ENCODE assay signal across 9 cellular contexts in the genomic region with DNA sequence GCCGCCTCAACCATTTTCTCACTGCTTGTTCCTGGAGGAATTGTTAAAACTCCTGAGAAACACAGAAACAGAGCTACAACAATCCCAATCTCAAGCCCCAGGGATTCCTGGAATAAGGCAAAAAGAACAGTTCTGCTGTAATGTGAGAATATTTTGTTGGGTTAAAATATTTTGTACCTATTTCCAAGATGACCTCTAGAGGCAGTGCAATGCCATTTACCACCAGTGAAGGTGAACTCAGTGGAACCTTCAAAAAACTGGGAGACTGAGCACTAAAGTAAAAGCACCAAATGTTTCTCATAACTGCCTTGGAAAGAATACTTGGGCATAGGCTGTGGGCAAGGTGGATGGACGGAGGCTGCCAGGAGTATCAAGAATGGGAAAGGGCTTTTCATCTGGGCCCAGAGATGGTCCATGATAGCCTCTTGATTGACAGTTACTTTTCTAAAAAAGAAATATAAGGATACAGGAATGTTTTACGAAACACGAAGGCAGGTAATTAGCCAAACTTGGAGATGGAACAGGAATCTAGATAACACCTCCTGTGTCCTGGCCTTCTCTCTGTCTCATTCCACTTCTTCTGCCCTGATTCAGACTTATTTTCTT.
DNase-seq lines count a peak whose midpoint lies in the region; ATAC-seq and TF ChIP-seq lines count a peak whose summit lies in the region.
"Had no signal": no experiment of that assay in that cellular context is flagged by ENCODE, and none has a peak within 500 bp of the region (broad histone marks: within the 10 kb centered on the region; RNA-seq: fewer than 3 reads in every experiment).

No MANE protein-coding gene starts in this region.

- no peak overlapping the region for H2AFZ ChIP-seq in trophoblast cell (ENCODE audit: insufficient read depth, low read length, poor library complexity)

- no peak overlapping the region for H4K12ac ChIP-seq in trophoblast cell (ENCODE audit: low read depth, low read length)

- no peaks in the 10 kb centered on the region for H3K27me3 ChIP-seq in trophoblast cell (ENCODE audit: insufficient read depth, low read length)
- no peaks in the 10 kb centered on the region for H3K27me3 ChIP-seq in aorta (ENCODE audit: control insufficient read depth in 1 of 2, insufficient read depth in 2 of 2, low read length in 1 of 2)

- no peak overlapping the region for H3K18ac ChIP-seq in trophoblast cell (ENCODE audit: low read length)

- H2BK5ac ChIP-seq in trophoblast cell (ENCODE audit: low read depth, low read length, poor library complexity): no peak overlapping the region

- H4K8ac ChIP-seq in trophoblast cell (ENCODE audit: low read depth, low read length): no peak overlapping the region

- no peak overlapping the region for H2BK120ac ChIP-seq in trophoblast cell (ENCODE audit: insufficient read depth, low read length, poor library complexity)

- H3K14ac ChIP-seq in trophoblast cell (ENCODE audit: low read length): no peak overlapping the region

- H4K91ac ChIP-seq in trophoblast cell (ENCODE audit: low read depth, low read length): no peak overlapping the region

- H3K4me3 ChIP-seq in astrocyte of the spinal cord (ENCODE audit: low read depth, low read length): no peak overlapping the region
- H3K4me3 ChIP-seq in trophoblast cell (ENCODE audit: low read depth, low read length): no peak overlapping the region
- H3K4me3 ChIP-seq in aorta (ENCODE audit: low read length in 2 of 2): no peak overlapping the region

- ATAC-seq in GM19324 (IDR thresholded peaks at IDR 0.05; ENCODE audit: low FRiP score, unreplicated experiment) (no peak), aorta (ENCODE audit: low FRiP score) (no peak)

- no peak overlapping the region for H3K4ac ChIP-seq in trophoblast cell (ENCODE audit: low read depth, low read length)

- no peak overlapping the region for H2AK5ac ChIP-seq in trophoblast cell (ENCODE audit: low read length)

- no peaks in the 10 kb centered on the region for H3K79me2 ChIP-seq in trophoblast cell (ENCODE audit: control insufficient read depth, insufficient read depth, low read length, poor library complexity)

- H3K79me1 ChIP-seq in trophoblast cell (ENCODE audit: low read length): no peaks in the 10 kb centered on the region

- peak; percentile 2 for DNase-seq in HuH-7.5 (ENCODE audit: low spot score)
- no peak for DNase-seq in astrocyte of the spinal cord (ENCODE audit: low read depth, low spot score)
- peak; percentile 35 to 44 for DNase-seq in lung microvascular endothelial cell (ENCODE audit: low read depth in 2 of 2)
- no peak for DNase-seq in trophoblast cell
- DNase-seq in aorta: no peak
- no peak for DNase-seq in NCI-H226
- DNase-seq: hippocampal formation had no signal

- TF ChIP-seq CTCF in C4-2B (conservative IDR thresholded peaks at IDR 0.05): peak; percentile 81
- peak; percentile 58 for TF ChIP-seq CTCF in astrocyte of the spinal cord (IDR thresholded peaks at IDR 0.05; ENCODE audit: low read depth, low read length)

- H3K4me2 ChIP-seq in trophoblast cell (ENCODE audit: low read length): no peak overlapping the region

- H3K27ac ChIP-seq in C4-2B (no peak overlapping the region), trophoblast cell (ENCODE audit: low read depth, low read length) (no peak overlapping the region), aorta (ENCODE audit: low read depth in 1 of 2, low read length in 2 of 2) (no peak overlapping the region)

- in situ Hi-C loops in astrocyte of the spinal cord (cut with HindIII; ENCODE audit: low sequenced_read_pairs): no loop called here

- no peak overlapping the region for H2BK12ac ChIP-seq in trophoblast cell (ENCODE audit: low read length)

- no CpG with 5 or more reads among the region's 4 CpGs for WGBS in trophoblast cell (ENCODE audit: extremely low coverage, insufficient coverage, insufficient read length)
- WGBS in aorta, 2 donors: 88 to 92% methylated on average over 4 of the region's 4 CpGs

- H3K36me3 ChIP-seq in trophoblast cell (ENCODE audit: control insufficient read depth in 1 of 2, insufficient read depth in 2 of 2, low read length in 2 of 2) (no peaks in the 10 kb centered on the region), aorta (ENCODE audit: control insufficient read depth in 1 of 2, insufficient read depth in 2 of 2, low read length in 1 of 2) (no peaks in the 10 kb centered on the region)

- no peak overlapping the region for H3K23ac ChIP-seq in trophoblast cell (ENCODE audit: low read length)

- H3K9ac ChIP-seq in trophoblast cell (ENCODE audit: low read length): no peak overlapping the region

- intact Hi-C loops in aorta (cut with DNase I): loop anchor here (10.0 kb wide), 2 partner anchors 329 to 339 kb away; a partner anchor contains a TSS

- H3K9me3 ChIP-seq in trophoblast cell (ENCODE audit: insufficient read depth, low read depth, low read length) (no peaks in the 10 kb centered on the region), aorta (ENCODE audit: control insufficient read depth, low read length) (no peaks in the 10 kb centered on the region)

- no peaks in the 10 kb centered on the region for H3K4me1 ChIP-seq in trophoblast cell (ENCODE audit: control insufficient read depth in 1 of 2, insufficient read depth in 2 of 2, low read length in 2 of 2)
- H3K4me1 ChIP-seq in aorta (ENCODE audit: control insufficient read depth in 1 of 2, insufficient read depth in 2 of 2, low read length in 2 of 2): no peaks in the 10 kb centered on the region

Comparison
In these comparisons a context has a peak if more than half of its experiments do, and no peak if none do; other contexts are left out.
1. DNase-seq: peak in HuH-7.5 (single experiment) and lung microvascular endothelial cell (2 of 2); none in astrocyte of the spinal cord (single experiment), trophoblast cell (0 of 2), aorta (0 of 2) and NCI-H226 (single experiment).